Comparison of ENCODE assay signal across 8 cellular contexts in genomic region chr14:53954551-53955233, GRCh38. TPM values are rescaled to one million over a fixed set of nuclear protein-coding genes. Genes with fewer than 3 reads are reported as not detected.
DNase-seq lines count a peak whose midpoint lies in the region; FAIRE-seq and TF ChIP-seq lines count a peak whose summit lies in the region.

No MANE protein-coding gene starts in this region.

- in situ Hi-C loops in ACHN (cut with HindIII; ENCODE audit: low pct_ligation_motif_present, low pct_unique_long_range_greater_than_20kb, low sequenced_read_pairs) = no loop called here

- H3K4me2 ChIP-seq in endothelial cell of umbilical vein (ENCODE audit: insufficient read depth, low read length) = peak overlapping the region; percentile 58
- H3K4me2 ChIP-seq in Karpas-422 (ENCODE audit: low read depth, low read length, poor library complexity, severe bottlenecking) = no peak overlapping the region

- H3K4me1 ChIP-seq in endothelial cell of umbilical vein (ENCODE audit: control insufficient read depth, extremely low read depth, insufficient read depth, low read length) = peaks cover 22% of the 10 kb centered on the region
- H3K4me1 ChIP-seq in Karpas-422 (ENCODE audit: low read length) = no peaks in the 10 kb centered on the region

- H3K27ac Mint-ChIP-seq in nephron = peak overlapping the region; percentile 72 to 96 (median 91)

- H3K9ac ChIP-seq in endothelial cell of umbilical vein (replicated peaks; ENCODE audit: extremely low read depth, insufficient read depth, low read length) (peak overlapping the region; percentile 77), Karpas-422 (ENCODE audit: low read length) (no peak overlapping the region)

- H3K79me2 ChIP-seq in endothelial cell of umbilical vein (ENCODE audit: control insufficient read depth, insufficient read depth, low read length) (peaks cover 67% of the 10 kb centered on the region), Karpas-422 (ENCODE audit: low read length) (no peaks in the 10 kb centered on the region)

- no peaks in the 10 kb centered on the region for H3K27me3 ChIP-seq in endothelial cell of umbilical vein (ENCODE audit: control insufficient read depth in 2 of 2, insufficient read depth in 2 of 2, low read length in 2 of 2)
- H3K27me3 ChIP-seq in Karpas-422 (ENCODE audit: low read length) = no peaks in the 10 kb centered on the region

- TF ChIP-seq CTCF in endothelial cell of umbilical vein (IDR thresholded peaks at IDR 0.05; ENCODE audit: extremely low read depth in 1 of 2, insufficient read depth in 1 of 2, low read depth in 1 of 2, low read length in 2 of 2) = peak in 1 of 2 donors; percentile 13
- TF ChIP-seq CTCF in nephron (IDR thresholded peaks at IDR 0.05; ENCODE audit: unreplicated experiment in 3 of 3) = no peak

- no peaks in the 10 kb centered on the region for H3K9me1 ChIP-seq in endothelial cell of umbilical vein (replicated peaks; ENCODE audit: control insufficient read depth, extremely low read depth, insufficient read depth, low read length)

- H3K9me3 ChIP-seq in endothelial cell of umbilical vein (replicated peaks; ENCODE audit: control insufficient read depth, insufficient read depth, low read length) = no peaks in the 10 kb centered on the region
- no peaks in the 10 kb centered on the region for H3K9me3 ChIP-seq in Karpas-422 (ENCODE audit: low read length)

- TSS peak; percentile 52 for BruUV-seq in endothelial cell of umbilical vein (replicated peaks; lab: Mats Ljungman, UMichigan)

- no peaks in the 10 kb centered on the region for H4K20me1 ChIP-seq in endothelial cell of umbilical vein (replicated peaks; ENCODE audit: control insufficient read depth, extremely low read depth, insufficient read depth, low read length)
- H4K20me1 ChIP-seq in Karpas-422 (ENCODE audit: insufficient read depth, low read depth, low read length) = no peaks in the 10 kb centered on the region

- TF ChIP-seq POLR2A in endothelial cell of umbilical vein (IDR thresholded peaks at IDR 0.05; ENCODE audit: low read depth, low read length) = peak; percentile 44

- CTCF ChIA-PET in endothelial cell of umbilical vein (lab: Charles Lee) = interaction anchor here (1.0 to 9.0 kb wide), 16 partner anchors 9 to 414 kb away, joined by 3 to 164 read pairs (median 13); no protein-coding TSS in a partner anchor

- no peaks in the 10 kb centered on the region for H3K9me3 Mint-ChIP-seq in nephron

- peak overlapping the region; percentile 91 to 100 (median 95) for H3K4me3 Mint-ChIP-seq in nephron

- H2AFZ ChIP-seq in endothelial cell of umbilical vein (ENCODE audit: low read depth, low read length) = peak overlapping the region; percentile 5
- H2AFZ ChIP-seq in Karpas-422 (ENCODE audit: low read length) = no peak overlapping the region

- POLR2A ChIA-PET in endothelial cell of umbilical vein (lab: Charles Lee) = interaction anchor here (1.1 to 2.1 kb wide), 5 partner anchors 8 to 405 kb away, joined by 4 to 12 read pairs (median 7); no protein-coding TSS in a partner anchor

- peak overlapping the region; percentile 65 for H3K27ac ChIP-seq in endothelial cell of umbilical vein (ENCODE audit: insufficient read depth, low read depth, low read length)
- no peak overlapping the region for H3K27ac ChIP-seq in Karpas-422 (ENCODE audit: low read length)

- H3K9me2 ChIP-seq in Karpas-422 (replicated peaks; ENCODE audit: insufficient read depth, low read length) = no peaks in the 10 kb centered on the region

- dilution Hi-C loops in endothelial cell of umbilical vein (cut with MboI; ENCODE audit: extremely low pct_ligation_motif_present, low sequenced_read_pairs) = no loop called here

- no peak for FAIRE-seq in endothelial cell of umbilical vein (lab: Jason Lieb, UNC)

- intact Hi-C loops in endothelial cell of umbilical vein (cut with micrococcal nuclease) = loop anchor here (1.0 to 5.0 kb wide), 2 partner anchors 415 to 587 kb away; no protein-coding TSS in a partner anchor

- peaks cover 27 to 33% of the 10 kb centered on the region in 2 experiments for H3K36me3 ChIP-seq in endothelial cell of umbilical vein (ENCODE audit: control insufficient read depth in 2 of 2, extremely low read depth in 1 of 2, insufficient read depth in 2 of 2, low read length in 2 of 2)
- no peaks in the 10 kb centered on the region for H3K36me3 ChIP-seq in Karpas-422 (ENCODE audit: insufficient read depth, low read length)

- H3K4me3 ChIP-seq in endothelial cell of umbilical vein (replicated peaks in 1 of 3; ENCODE audit: insufficient read depth in 1 of 3, low read depth in 1 of 3, low read length in 3 of 3) (peak overlapping the region; percentile 77 to 86 (median 80)), Karpas-422 (ENCODE audit: low read length) (no peak overlapping the region)

- H3K36me3 Mint-ChIP-seq in nephron (ENCODE audit: low read depth) = peaks cover 24% of the 10 kb centered on the region

- peaks cover 81% of the 10 kb centered on the region for H3K27me3 Mint-ChIP-seq in nephron (ENCODE audit: low read depth)

- peaks cover 38% of the 10 kb centered on the region for H3K4me1 Mint-ChIP-seq in nephron

- DNase-seq in GM03348 (ENCODE audit: low spot score) = peak; percentile 26
- DNase-seq in NCI-H69 (lab: John Stamatoyannopoulos, UW) = peak; percentile 55
- peak; percentile 58 for DNase-seq in endothelial cell of umbilical vein (ENCODE audit: low read depth, low spot score)
- DNase-seq in NCI-H2029 (lab: John Stamatoyannopoulos, UW) = no peak
- no peak for DNase-seq in ACHN
- no peak for DNase-seq in middle frontal gyrus (ENCODE audit: extremely low spot score, low spot score)
- no peak for DNase-seq in Karpas-422

TF ChIP-seq in endothelial cell of umbilical vein, 7 proteins besides CTCF, POLR2A, EP300 and RAD21:
- TF ChIP-seq POLR2AphosphoS5 (IDR thresholded peaks at IDR 0.05; ENCODE audit: insufficient read depth, low read depth, low read length) (no peak), GATA2 (IDR thresholded peaks at IDR 0.05; ENCODE audit: insufficient read depth, insufficient read length, low read depth, low read length) (no peak), EZH2 (IDR thresholded peaks at IDR 0.05; ENCODE audit: borderline replicate concordance, low read depth, low read length, severe bottlenecking) (no peak), MYC (IDR thresholded peaks at IDR 0.05; ENCODE audit: low read depth, low read length) (no peak), JUN (IDR thresholded peaks at IDR 0.05; ENCODE audit: borderline replicate concordance, insufficient read depth, insufficient read length, low read depth) (no peak), FOS (IDR thresholded peaks at IDR 0.05; ENCODE audit: borderline replicate concordance, insufficient read depth, low read length) (no peak)
- TF ChIP-seq, protein P1, sequence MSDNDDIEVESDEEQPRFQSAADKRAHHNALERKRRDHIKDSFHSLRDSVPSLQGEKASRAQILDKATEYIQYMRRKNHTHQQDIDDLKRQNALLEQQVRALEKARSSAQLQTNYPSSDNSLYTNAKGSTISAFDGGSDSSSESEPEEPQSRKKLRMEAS (IDR thresholded peaks at IDR 0.05; ENCODE audit: insufficient read depth, insufficient read length) = no peak
TF ChIP-seq in endothelial cell of umbilical vein: peak in this region for 0.

RNA-seq across cellular contexts. Expression of gene BMP4, which starts 1.9 kb away (rescaled TPM):
- 201 and 238 TPM in 2 replicates for total RNA-seq in endothelial cell of umbilical vein
- 298 and 311 TPM in 2 replicates for polyA plus RNA-seq in endothelial cell of umbilical vein
- polyA plus RNA-seq in endothelial cell of umbilical vein (2011; cell fraction: cytosol; rRNA removed) = 258 and 307 TPM in 2 replicates
- polyA plus RNA-seq in endothelial cell of umbilical vein (2011; cell fraction: nucleus; rRNA removed) = 187 and 237 TPM in 2 replicates
- polyA plus RNA-seq in endothelial cell of umbilical vein (2012) = 178 and 199 TPM in 2 replicates
- 300 and 367 TPM in 2 replicates for polyA minus RNA-seq in endothelial cell of umbilical vein
- polyA minus RNA-seq in endothelial cell of umbilical vein (2011; cell fraction: cytosol; rRNA and poly(A)+ RNA removed) = not detected
- 100 and 117 TPM in 2 replicates for polyA minus RNA-seq in endothelial cell of umbilical vein (2011; cell fraction: nucleus; rRNA and poly(A)+ RNA removed)
- total RNA-seq in Karpas-422 (2014; rRNA removed; shearing (Covaris generic); ENCODE audit: low replicate concordance) = not detected in 2 replicates

Comparison
In these comparisons a context has a peak if more than half of its experiments do, and no peak if none do; other contexts are left out.
1. DNase-seq: peak in GM03348 (single experiment), NCI-H69 (single experiment) and endothelial cell of umbilical vein (single experiment); none in NCI-H2029 (single experiment), ACHN (single experiment), middle frontal gyrus (single experiment) and Karpas-422 (single experiment).
2. RNA of gene BMP4, which starts 1.9 kb away (total RNA-seq): 201 to 238 TPM in endothelial cell of umbilical vein; not detected in Karpas-422; every median in the first group is over 100 times any median in the second.